11 cellular contexts compared by ENCODE assay signal in genomic region chrX:22134681-22135080, GRCh38.
DNase-seq lines count a peak whose midpoint lies in the region; ATAC-seq, FAIRE-seq and TF ChIP-seq lines count a peak whose summit lies in the region.
"Had no signal": no experiment of that assay in that cellular context is flagged by ENCODE, and none has a peak within 500 bp of the region (broad histone marks: within the 10 kb centered on the region; RNA-seq: fewer than 3 reads in every experiment).

No MANE protein-coding gene starts in this region.

- H3K27me3 Mint-ChIP-seq in naive thymus-derived CD8-positive, alpha-beta T cell, result peaks cover 0 to 4% (median 0%) of the 10 kb centered on the region in 5 donors
- H3K27me3 Mint-ChIP-seq in CD4-positive, alpha-beta memory T cell, result no peaks in the 10 kb centered on the region

- H3K27me3 ChIP-seq in keratinocyte (ENCODE audit: control insufficient read depth, extremely low read depth, insufficient read depth, low read length), result no peaks in the 10 kb centered on the region
- no peaks in the 10 kb centered on the region for H3K27me3 ChIP-seq in small intestine (ENCODE audit: control insufficient read depth in 2 of 2, insufficient read depth in 2 of 2, low read length in 2 of 2)
- no peaks in the 10 kb centered on the region for H3K27me3 ChIP-seq in CD4-positive, alpha-beta memory T cell (ENCODE audit: insufficient read depth, low read length)
- H3K27me3 ChIP-seq: ovary had no signal

- intact Hi-C loops in CD4-positive, alpha-beta memory T cell (cut with micrococcal nuclease), result no loop called here

- peak; percentile 69 for DNase-seq in astrocyte of the hippocampus (ENCODE audit: low read depth, low spot score)
- no peak for DNase-seq in keratinocyte (ENCODE audit: low read depth, low spot score)
- no peak for DNase-seq in NCI-H345 treated with DMSO at 0.1 percent for 48 hours (lab: John Stamatoyannopoulos, UW; ENCODE audit: unreplicated experiment)
- no peak for DNase-seq in naive thymus-derived CD8-positive, alpha-beta T cell
- no peak for DNase-seq in small intestine
- DNase-seq in CD4-positive, alpha-beta memory T cell, result no peak
- DNase-seq: ovary; stimulated activated naive CD4-positive, alpha-beta T cell had no signal

- H3K4me1 ChIP-seq in HEK293 (ENCODE audit: control insufficient read depth, insufficient read depth, low read length) (no peaks in the 10 kb centered on the region), keratinocyte (ENCODE audit: control insufficient read depth, extremely low read depth, insufficient read depth, low read length) (peaks cover 26% of the 10 kb centered on the region), small intestine (ENCODE audit: control insufficient read depth in 2 of 2, insufficient read depth in 1 of 2, low read depth in 1 of 2, low read length in 1 of 2) (no peaks in the 10 kb centered on the region)
- no peaks in the 10 kb centered on the region for H3K4me1 ChIP-seq in CD4-positive, alpha-beta memory T cell (ENCODE audit: insufficient read depth, low read length)

- ATAC-seq in naive thymus-derived CD8-positive, alpha-beta T cell, result no peak

- H3K36me3 Mint-ChIP-seq in naive thymus-derived CD8-positive, alpha-beta T cell, result no peaks in the 10 kb centered on the region
- H3K36me3 Mint-ChIP-seq in CD4-positive, alpha-beta memory T cell, result no peaks in the 10 kb centered on the region

- H3K27ac Mint-ChIP-seq in naive thymus-derived CD8-positive, alpha-beta T cell, result no peak overlapping the region
- no peak overlapping the region for H3K27ac Mint-ChIP-seq in CD4-positive, alpha-beta memory T cell

- no peaks in the 10 kb centered on the region for H3K9me3 ChIP-seq in HEK293 (ENCODE audit: control insufficient read depth, insufficient read depth, low read depth, low read length)
- no peaks in the 10 kb centered on the region for H3K9me3 ChIP-seq in keratinocyte (ENCODE audit: control insufficient read depth, low read depth, low read length)
- H3K9me3 ChIP-seq in small intestine (ENCODE audit: control insufficient read depth, low read depth), result no peaks in the 10 kb centered on the region
- H3K9me3 ChIP-seq in CD4-positive, alpha-beta memory T cell (ENCODE audit: control insufficient read depth in 1 of 2, low read length in 2 of 2), result no peaks in the 10 kb centered on the region
- H3K9me3 ChIP-seq: ovary had no signal

- no peaks in the 10 kb centered on the region for H3K9me3 Mint-ChIP-seq in naive thymus-derived CD8-positive, alpha-beta T cell
- peaks cover 0 to 4% (median 0%) of the 10 kb centered on the region in 8 donors for H3K9me3 Mint-ChIP-seq in CD4-positive, alpha-beta memory T cell

- H3K4me3 ChIP-seq in HEK293 (ENCODE audit: low read depth, low read length), result no peak overlapping the region
- peak overlapping the region in 2 of 3 experiments; percentile 50 to 52 for H3K4me3 ChIP-seq in keratinocyte (ENCODE audit: control insufficient read depth in 2 of 3, extremely low read depth in 1 of 3, insufficient read depth in 2 of 3, low read depth in 1 of 3, low read length in 3 of 3)
- H3K4me3 ChIP-seq in small intestine (ENCODE audit: low read depth in 1 of 2, low read length in 2 of 2), result no peak overlapping the region
- no peak overlapping the region for H3K4me3 ChIP-seq in CD4-positive, alpha-beta memory T cell (ENCODE audit: low read length in 2 of 2)
- H3K4me3 ChIP-seq: ovary had no signal

- peaks cover 0 to 7% (median 4%) of the 10 kb centered on the region in 4 donors for H3K4me1 Mint-ChIP-seq in naive thymus-derived CD8-positive, alpha-beta T cell
- H3K4me1 Mint-ChIP-seq in CD4-positive, alpha-beta memory T cell, result peaks cover 4 to 13% (median 7%) of the 10 kb centered on the region in 4 donors

- POLR2A ChIA-PET in HEK293 (lab: Yijun Ruan, JAX), result no interaction called here
- POLR2A ChIA-PET in naive thymus-derived CD8-positive, alpha-beta T cell (lab: Charles Lee), result no interaction called here
- POLR2A ChIA-PET in CD4-positive, alpha-beta memory T cell (lab: Charles Lee; ENCODE audit: partially characterized antibody), result no interaction called here

- FAIRE-seq in keratinocyte (lab: Jason Lieb, UNC) (no peak), small intestine (lab: Jason Lieb, UNC) (no peak)

- dilution Hi-C loops in keratinocyte (cut with MboI; ENCODE audit: extremely low pct_ligation_motif_present, low sequenced_read_pairs), result no loop called here

- H3K36me3 ChIP-seq in HEK293 (ENCODE audit: control insufficient read depth in 2 of 2, insufficient read depth in 1 of 2, low read length in 2 of 2) (no peaks in the 10 kb centered on the region), keratinocyte (ENCODE audit: control insufficient read depth in 2 of 2, extremely low read depth in 1 of 2, insufficient read depth in 2 of 2, low read length in 2 of 2) (no peaks in the 10 kb centered on the region), small intestine (ENCODE audit: control insufficient read depth in 2 of 2, insufficient read depth in 2 of 2, low read length in 2 of 2) (no peaks in the 10 kb centered on the region)
- no peaks in the 10 kb centered on the region for H3K36me3 ChIP-seq in CD4-positive, alpha-beta memory T cell (ENCODE audit: insufficient read depth, low read length)
- H3K36me3 ChIP-seq: ovary had no signal

- H3K27ac ChIP-seq in 22Rv1, result peak overlapping the region; percentile 89
- H3K27ac ChIP-seq in HEK293 (ENCODE audit: extremely low read depth, low read depth, low read length), result peak overlapping the region; percentile 62
- H3K27ac ChIP-seq in keratinocyte (ENCODE audit: control insufficient read depth, insufficient read depth, low read length), result peak overlapping the region; percentile 91
- H3K27ac ChIP-seq in small intestine (ENCODE audit: low read depth in 1 of 2, low read length in 1 of 2), result no peak overlapping the region
- H3K27ac ChIP-seq in CD4-positive, alpha-beta memory T cell (ENCODE audit: low read depth, low read length), result no peak overlapping the region
- H3K27ac ChIP-seq: HL-60, ovary had no signal

- no peaks in the 10 kb centered on the region for H3K9me1 ChIP-seq in keratinocyte (ENCODE audit: control insufficient read depth, extremely low read depth, insufficient read depth, low read length)

- H3K4me2 ChIP-seq in keratinocyte (ENCODE audit: control insufficient read depth, extremely low read depth, insufficient read depth, low read depth, low read length), result peak overlapping the region; percentile 88

- H2AFZ ChIP-seq in keratinocyte (ENCODE audit: control insufficient read depth, low read length), result peak overlapping the region; percentile 32

- WGBS in small intestine, 3 donors, result 27 to 46% (median 44%) methylated on average over 4 of the region's 4 CpGs

- no peaks in the 10 kb centered on the region for H3K79me2 ChIP-seq in keratinocyte (ENCODE audit: control insufficient read depth, insufficient read depth, low read length)

- CTCF ChIA-PET in HEK293 (lab: Yijun Ruan, JAX), result interaction anchor here (0.6 to 3.8 kb wide), 9 partner anchors 9 to 1768 kb away, joined by 3 to 34 read pairs (median 8); no protein-coding TSS in a partner anchor
- CTCF ChIA-PET in CD4-positive, alpha-beta memory T cell (lab: Charles Lee; ENCODE audit: partially characterized antibody), result interaction anchor here (1.5 to 3.2 kb wide), 3 partner anchors 14 to 1767 kb away, joined by 3 to 19 read pairs (median 4); no protein-coding TSS in a partner anchor

- TF ChIP-seq CTCF in 22Rv1 (IDR thresholded peaks at IDR 0.05), result no peak
- no peak for TF ChIP-seq CTCF in HEK293 (tag by site-specific recombination; IDR thresholded peaks at IDR 0.05)
- TF ChIP-seq CTCF in keratinocyte (optimal IDR thresholded peaks at IDR 0.05 in 1 of 3, IDR thresholded peaks at IDR 0.05 in 1 of 3, conservative IDR thresholded peaks at IDR 0.05 in 1 of 3; ENCODE audit: extremely low read depth in 1 of 3, insufficient read depth in 2 of 3, low read length in 3 of 3), result no peak

- H3K4me3 Mint-ChIP-seq in naive thymus-derived CD8-positive, alpha-beta T cell, result no peak overlapping the region
- H3K4me3 Mint-ChIP-seq in CD4-positive, alpha-beta memory T cell, result peak overlapping the region in 1 of 8 donors; percentile 45

- no peaks in the 10 kb centered on the region for H4K20me1 ChIP-seq in keratinocyte (ENCODE audit: control insufficient read depth, extremely low read depth, insufficient read depth, low read length)

- H3K9ac ChIP-seq in keratinocyte (ENCODE audit: control insufficient read depth, extremely low read depth, insufficient read depth, low read length), result peak overlapping the region; percentile 68

TF ChIP-seq in HEK293, 187 proteins besides CTCF, POLR2A, EP300 and RAD21:
- no peak for TF ChIP-seq SCRT2 (tag by site-specific recombination; IDR thresholded peaks at IDR 0.05)

Comparison
In these comparisons a context has a peak if more than half of its experiments do, and no peak if none do; other contexts are left out.
1. H3K27ac ChIP-seq: peak in 22Rv1 (single experiment), HEK293 (single experiment) and keratinocyte (single experiment); none in small intestine (0 of 2) and CD4-positive, alpha-beta memory T cell (single experiment).
2. H3K4me3 ChIP-seq: peak in keratinocyte (2 of 3); none in HEK293 (single experiment), small intestine (0 of 2) and CD4-positive, alpha-beta memory T cell (0 of 2).